ENCODE assay signal across 8 cellular contexts in genomic region chr19:39532233-39533002, GRCh38. TPM values are rescaled to one million over a fixed set of nuclear protein-coding genes. Genes with fewer than 3 reads are reported as not detected.
A peak's percentile ranks its signal among the peaks of the same experiment; 100 is the strongest.
DNase-seq lines count a peak whose midpoint lies in the region; ATAC-seq and TF ChIP-seq lines count a peak whose summit lies in the region.

A gene with protein sequence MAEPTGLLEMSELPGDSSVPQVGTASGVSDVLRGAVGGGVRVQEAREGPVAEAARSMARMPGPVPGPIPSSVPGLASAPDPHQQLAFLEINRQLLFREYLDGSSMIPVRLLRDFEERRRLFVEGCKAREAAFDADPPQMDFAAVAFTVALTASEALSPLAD (minus strand): TSS chr19:39532852. CDS start chr19:39532802, 50 bp downstream.

- POLR2A ChIA-PET in activated CD4-positive, alpha-beta memory T cell treated with anti-CD3 and anti-CD28 coated beads for 36 hours (lab: Charles Lee): interaction anchor here (0.5 to 1.5 kb wide), 8 partner anchors 10 to 410 kb away, joined by 3 to 16 read pairs (median 3); partner anchors contain the start of gene RPS16

- no peaks in the 10 kb centered on the region for H3K36me3 Mint-ChIP-seq in activated CD4-positive, alpha-beta memory T cell treated with anti-CD3 and anti-CD28 coated beads for 36 hours

- no peaks in the 10 kb centered on the region for H3K9me3 ChIP-seq in lower lobe of right lung

- peaks cover 3% of the 10 kb centered on the region for H3K36me3 ChIP-seq in lower lobe of right lung

- H3K27ac Mint-ChIP-seq in activated CD4-positive, alpha-beta memory T cell treated with anti-CD3 and anti-CD28 coated beads for 36 hours: peak within 1 kb of the TSS; percentile 65

- no peaks in the 10 kb centered on the region for H3K27me3 Mint-ChIP-seq in activated CD4-positive, alpha-beta memory T cell treated with anti-CD3 and anti-CD28 coated beads for 36 hours

- H3K4me1 Mint-ChIP-seq in activated CD4-positive, alpha-beta memory T cell treated with anti-CD3 and anti-CD28 coated beads for 36 hours (ENCODE audit: low read depth): peaks cover 20% of the 10 kb centered on the region

- H3K9me3 Mint-ChIP-seq in activated CD4-positive, alpha-beta memory T cell treated with anti-CD3 and anti-CD28 coated beads for 36 hours: no peaks in the 10 kb centered on the region

- H3K4me1 ChIP-seq in lower lobe of right lung: peaks cover 16% of the 10 kb centered on the region

- H3K4me3 ChIP-seq in lower lobe of right lung: peak within 1 kb of the TSS; percentile 88

- DNase-seq in CMK (ENCODE audit: low read depth) (peak; percentile 94), NCI-H774 (lab: John Stamatoyannopoulos, UW) (peak; percentile 92), ecto neural progenitor cell (ENCODE audit: low spot score) (peak; percentile 98), lower lobe of right lung (peak; percentile 98)
- DNase-seq in activated CD4-positive, alpha-beta memory T cell treated with anti-CD3 and anti-CD28 coated beads for 36 hours: peak; percentile 96
- peak; percentile 88 to 95 (median 92) for DNase-seq in stimulated activated CD4-positive, alpha-beta T cell treated with anti-CD3 and anti-CD28 coated beads, TNF-alpha, amount 100 ng/mL, for 1 hour (ENCODE audit: low read depth in 3 of 3, low spot score in 1 of 3)

- intact Hi-C loops in activated CD4-positive, alpha-beta memory T cell treated with anti-CD3 and anti-CD28 coated beads for 36 hours (cut with micrococcal nuclease): loop anchor here (1.0 to 5.0 kb wide), 6 partner anchors 8 to 190 kb away; partner anchors contain the start of genes DLL3, EID2, SAMD4B and TIMM50
- intact Hi-C loops in lower lobe of right lung (cut with DNase I): no loop called here

- TF ChIP-seq CTCF in lower lobe of right lung (IDR thresholded peaks at IDR 0.05): peak; percentile 98

- peak within 1 kb of the TSS; percentile 91 for H3K4me3 Mint-ChIP-seq in activated CD4-positive, alpha-beta memory T cell treated with anti-CD3 and anti-CD28 coated beads for 36 hours

- CTCF ChIA-PET in activated CD4-positive, alpha-beta memory T cell treated with anti-CD3 and anti-CD28 coated beads for 36 hours (lab: Charles Lee): interaction anchor here (0.7 to 6.2 kb wide), 25 partner anchors 8 to 421 kb away, joined by 3 to 59 read pairs (median 5); partner anchors contain the start of genes DLL3, RPS16 and SELENOV

- peak; percentile 89 for ATAC-seq in GM19452 (IDR thresholded peaks at IDR 0.05; ENCODE audit: unreplicated experiment)
- peak; percentile 82 for ATAC-seq in HG03575 (IDR thresholded peaks at IDR 0.05; ENCODE audit: extremely low read depth, insufficient number of reproducible peaks, low FRiP score, unreplicated experiment)
- ATAC-seq in lower lobe of right lung: peak; percentile 98

- peak within 1 kb of the TSS; percentile 80 for H3K27ac ChIP-seq in lower lobe of right lung

- no peaks in the 10 kb centered on the region for H3K27me3 ChIP-seq in lower lobe of right lung (ENCODE audit: low read depth)

RNA-seq across cellular contexts. Expression of the gene that starts here (rescaled TPM):
- total RNA-seq in activated CD4-positive, alpha-beta memory T cell treated with anti-CD3 and anti-CD28 coated beads for 36 hours: 1 to 10 TPM; 3.3 to 3.8 TPM
- total RNA-seq in lower lobe of right lung: 3.7 TPM

Comparison
In these comparisons a context has a peak if more than half of its experiments do, and no peak if none do; other contexts are left out.
1. Peak in every context shown above with its lines: DNase-seq, ATAC-seq, H3K4me3 ChIP-seq and H3K27ac ChIP-seq.